ENCODE assay signal across 33 cellular contexts in the genomic region with DNA sequence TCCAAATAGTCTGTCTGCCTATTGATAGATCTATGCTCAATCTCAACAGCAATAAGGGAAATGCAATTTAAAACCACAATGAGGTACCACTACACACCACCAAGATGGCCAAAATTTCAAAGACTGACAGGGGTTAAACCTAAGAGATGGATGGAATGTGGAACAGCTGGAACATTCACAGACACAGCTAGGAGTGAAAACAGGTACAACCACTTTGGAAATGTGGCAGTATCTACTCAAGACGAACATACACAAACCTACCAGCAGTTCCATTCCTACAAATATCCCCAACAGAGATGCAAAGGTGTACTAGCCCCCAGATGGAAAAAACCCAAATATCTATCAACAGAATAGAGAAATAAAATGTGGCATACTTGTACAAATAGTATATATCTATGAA.
"Had no signal": no experiment of that assay in that cellular context is flagged by ENCODE, and none has a peak within 500 bp of the region (broad histone marks: within the 10 kb centered on the region; RNA-seq: fewer than 3 reads in every experiment).

No MANE protein-coding gene starts in this region.

- H3K9me3 ChIP-seq: Peyer's patch had no signal

- H3K27ac ChIP-seq: brain microvascular endothelial cell, Peyer's patch, WERI-Rb-1 had no signal

- H3K36me3 ChIP-seq: brain microvascular endothelial cell, Peyer's patch, WERI-Rb-1 had no signal

- H3K27me3 ChIP-seq: brain microvascular endothelial cell, Peyer's patch had no signal

- H3K27ac Mint-ChIP-seq: activated CD4-positive, alpha-beta memory T cell treated with anti-CD3 and anti-CD28 coated beads for 36 hours; activated CD4-positive, alpha-beta T cell treated with anti-CD3 and anti-CD28 coated beads, Interleukin-2, amount 10 ng/mL, durations not matched to agents 7 days and 5 days; activated naive CD4-positive, alpha-beta T cell treated with anti-CD3 and anti-CD28 coated beads, Interleukin-2, amount 10 ng/mL, durations not matched to agents 7 days and 5 days; activated naive CD8-positive, alpha-beta T cell; activated naive CD8-positive, alpha-beta T cell treated with anti-CD3 and anti-CD28 coated beads, Interleukin-2, amount 50 U/mL, for 24 hours; activated T-helper 1 cell treated with anti-CD3 and anti-CD28 coated beads, Interleukin-12 subunit alpha, Interleukin-12 subunit beta, Interleukin-2, Interleukin-4 antibody, amounts not matched to agents 30 ng/mL and 10 ng/mL and 1 ng/mL, durations not matched to agents 14 hours and 24 hours and 36 hours had no signal

- ATAC-seq: activated naive CD8-positive, alpha-beta T cell treated with anti-CD3 and anti-CD28 coated beads, Interleukin-2, amount 50 U/mL, for 24 hours; activated T-cell treated with anti-CD3 and anti-CD28 coated beads, Interleukin-2, amount 50 U/mL, for 4 hours; PC-3 had no signal

- DNase-seq: activated CD4-positive, alpha-beta memory T cell treated with anti-CD3 and anti-CD28 coated beads for 36 hours; activated CD4-positive, alpha-beta T cell treated with anti-CD3 and anti-CD28 coated beads, Interleukin-2, amount 10 ng/mL, durations not matched to agents 7 days and 5 days; activated CD8-positive, alpha-beta memory T cell treated with anti-CD3 and anti-CD28 coated beads, Interleukin-2, amount 50 U/mL, for 4 hours; activated gamma-delta T cell treated with Interleukin-2 at 50 U/mL for 16 hours; activated naive CD4-positive, alpha-beta T cell treated with anti-CD3 and anti-CD28 coated beads, Interleukin-2, amount 10 ng/mL, durations not matched to agents 7 days and 5 days; activated naive CD8-positive, alpha-beta T cell treated with anti-CD3 and anti-CD28 coated beads, Interleukin-2, amount 50 U/mL, for 24 hours; activated T-cell treated with anti-CD3 and anti-CD28 coated beads for 4 hours; activated T-cell treated with anti-CD3 and anti-CD28 coated beads, Interleukin-2, amount 50 U/mL, for 4 hours; anterior cingulate cortex; brain microvascular endothelial cell; central memory CD4-positive, alpha-beta T cell; Karpas-422; NCI-H1105; NCI-H1417 treated with DMSO at 0.1 percent for 48 hours; NCI-H1694; NCI-H1930; NCI-H2081 treated with DMSO at 0.1 percent for 48 hours; NCI-H2171; NCI-H510A; NCI-H526; NCI-H748 treated with DMSO at 0.1 percent for 48 hours; NK-92 treated with Interleukin-12 subunit alpha and Interleukin-12 subunit beta, amount 100 ng/mL, for 24 hours; PC-3; Peyer's patch; RPMI8226; SHP77 treated with DMSO at 0.1 percent for 48 hours; SW 1271; T-helper 1 cell; T-helper 2 cell; T-helper 9 cell; WERI-Rb-1 had no signal

- H3K4me3 Mint-ChIP-seq: activated CD4-positive, alpha-beta memory T cell treated with anti-CD3 and anti-CD28 coated beads for 36 hours; activated CD4-positive, alpha-beta T cell treated with anti-CD3 and anti-CD28 coated beads, Interleukin-2, amount 10 ng/mL, durations not matched to agents 7 days and 5 days; activated naive CD4-positive, alpha-beta T cell treated with anti-CD3 and anti-CD28 coated beads, Interleukin-2, amount 10 ng/mL, durations not matched to agents 7 days and 5 days; activated naive CD8-positive, alpha-beta T cell; activated naive CD8-positive, alpha-beta T cell treated with anti-CD3 and anti-CD28 coated beads, Interleukin-2, amount 50 U/mL, for 24 hours; activated T-cell treated with anti-CD3 and anti-CD28 coated beads, Interleukin-2, amount 50 U/mL, for 4 hours; activated T-helper 1 cell treated with anti-CD3 and anti-CD28 coated beads, Interleukin-12 subunit alpha, Interleukin-12 subunit beta, Interleukin-2, Interleukin-4 antibody, amounts not matched to agents 30 ng/mL and 10 ng/mL and 1 ng/mL, durations not matched to agents 14 hours and 24 hours and 36 hours had no signal

- H3K27me3 Mint-ChIP-seq: activated CD4-positive, alpha-beta memory T cell treated with anti-CD3 and anti-CD28 coated beads for 36 hours; activated CD4-positive, alpha-beta T cell treated with anti-CD3 and anti-CD28 coated beads, Interleukin-2, amount 10 ng/mL, durations not matched to agents 7 days and 5 days; activated naive CD4-positive, alpha-beta T cell treated with anti-CD3 and anti-CD28 coated beads, Interleukin-2, amount 10 ng/mL, durations not matched to agents 7 days and 5 days; activated naive CD8-positive, alpha-beta T cell; activated naive CD8-positive, alpha-beta T cell treated with anti-CD3 and anti-CD28 coated beads, Interleukin-2, amount 50 U/mL, for 24 hours had no signal

- H3K4me1 ChIP-seq: Peyer's patch had no signal

- H3K4me3 ChIP-seq: Peyer's patch had no signal

- H3K36me3 Mint-ChIP-seq: activated naive CD4-positive, alpha-beta T cell treated with anti-CD3 and anti-CD28 coated beads, Interleukin-2, amount 10 ng/mL, durations not matched to agents 7 days and 5 days had no signal
